ENCODE assay signal across 11 cellular contexts in genomic region chr6:158481612-158482473, GRCh38.
DNase-seq lines count a peak whose midpoint lies in the region; ATAC-seq and TF ChIP-seq lines count a peak whose summit lies in the region.
"Had no signal": no experiment of that assay in that cellular context is flagged by ENCODE, and none has a peak within 500 bp of the region (broad histone marks: within the 10 kb centered on the region; RNA-seq: fewer than 3 reads in every experiment).

No MANE protein-coding gene starts in this region.

- no peak overlapping the region for H3K4me3 Mint-ChIP-seq in stimulated activated naive B cell treated with anti-CD40 and anti-IgM and Interleukin-4, amounts not matched to agents 10 μg/mL and 1 μg/mL and 100 μg/mL, for 72 hours

- peak; percentile 88 for ATAC-seq in SK-N-SH treated with all-trans-retinoic acid at 6 μM for 48 hours
- peak in 1 of 2 donors; percentile 42 for ATAC-seq in stimulated activated naive B cell treated with anti-CD40 and anti-IgM and Interleukin-4, amounts not matched to agents 10 μg/mL and 1 μg/mL and 100 μg/mL, for 72 hours (replicated peaks)
- no peak for ATAC-seq in HG03135 (IDR thresholded peaks at IDR 0.05; ENCODE audit: unreplicated experiment)
- no peak for ATAC-seq in HG03045 (IDR thresholded peaks at IDR 0.05; ENCODE audit: unreplicated experiment)

- DNase-seq in HCEC 1CT, result peak; percentile 81
- DNase-seq in fibroblast of peridontal ligament (ENCODE audit: extremely low read depth), result peak; percentile 71
- no peak for DNase-seq in stimulated activated naive B cell treated with anti-CD40 and anti-IgM and Interleukin-4, amounts not matched to agents 10 μg/mL and 1 μg/mL and 100 μg/mL, for 72 hours
- DNase-seq in SK-N-DZ (ENCODE audit: low spot score), result no peak
- DNase-seq: activated CD4-positive, alpha-beta T cell treated with anti-CD3 and anti-CD28 coated beads for 48 hours; Peyer's patch; stimulated activated CD4-positive, alpha-beta T cell treated with anti-CD3 and anti-CD28 coated beads, Interleukin-2, amount 100 ng/mL, for 48 hours; tibial artery had no signal

- H3K4me1 Mint-ChIP-seq in stimulated activated naive B cell treated with anti-CD40 and anti-IgM and Interleukin-4, amounts not matched to agents 10 μg/mL and 1 μg/mL and 100 μg/mL, for 72 hours, result peaks cover 0 to 12% of the 10 kb centered on the region in 2 donors

- H3K27ac Mint-ChIP-seq in stimulated activated naive B cell treated with anti-CD40 and anti-IgM and Interleukin-4, amounts not matched to agents 10 μg/mL and 1 μg/mL and 100 μg/mL, for 72 hours, result peak overlapping the region; percentile 26

- no peaks in the 10 kb centered on the region for H3K9me3 Mint-ChIP-seq in stimulated activated naive B cell treated with anti-CD40 and anti-IgM and Interleukin-4, amounts not matched to agents 10 μg/mL and 1 μg/mL and 100 μg/mL, for 72 hours

- peaks cover 40 to 66% of the 10 kb centered on the region in 2 donors for H3K36me3 Mint-ChIP-seq in stimulated activated naive B cell treated with anti-CD40 and anti-IgM and Interleukin-4, amounts not matched to agents 10 μg/mL and 1 μg/mL and 100 μg/mL, for 72 hours

- no peaks in the 10 kb centered on the region for H3K27me3 Mint-ChIP-seq in stimulated activated naive B cell treated with anti-CD40 and anti-IgM and Interleukin-4, amounts not matched to agents 10 μg/mL and 1 μg/mL and 100 μg/mL, for 72 hours

TF ChIP-seq in SK-N-SH treated with all-trans-retinoic acid at 6 μM for 48 hours, 23 proteins besides CTCF, POLR2A, EP300 and RAD21:
- TF ChIP-seq PATZ1 (CRISPR knock-in tag; IDR thresholded peaks at IDR 0.05; ENCODE audit: borderline replicate concordance) (peak; percentile 60; the same call in 1 of the 2 replicates), ZNF8 (CRISPR knock-in tag; IDR thresholded peaks at IDR 0.05) (no peak)

Comparison
In these comparisons a context has a peak if more than half of its experiments do, and no peak if none do; other contexts are left out.
1. DNase-seq: peak in HCEC 1CT (single experiment) and fibroblast of peridontal ligament (single experiment); none in stimulated activated naive B cell treated with anti-CD40 and anti-IgM and Interleukin-4, amounts not matched to agents 10 μg/mL and 1 μg/mL and 100 μg/mL, for 72 hours (single experiment) and SK-N-DZ (single experiment).